19 cellular contexts compared by ENCODE assay signal in genomic region chr3:45048244-45048643, GRCh38. TPM values are rescaled to one million over a fixed set of nuclear protein-coding genes. Genes with fewer than 3 reads are reported as not detected.
"Had no signal": no experiment of that assay in that cellular context is flagged by ENCODE, and none has a peak within 500 bp of the region (broad histone marks: within the 10 kb centered on the region; RNA-seq: fewer than 3 reads in every experiment).

No MANE protein-coding gene starts in this region.

- H3K79me2 ChIP-seq: hepatocyte had no signal

- FAIRE-seq: kidney, small intestine had no signal

- DNase-seq: activated CD4-positive, alpha-beta T cell treated with anti-CD3 and anti-CD28 coated beads, Interleukin-2, amount 10 ng/mL, durations not matched to agents 24 days and 14 days; activated CD4-positive, CD25-positive, alpha-beta regulatory T cell; activated CD8-positive, alpha-beta memory T cell treated with anti-CD3 and anti-CD28 coated beads for 24 hours; activated naive CD8-positive, alpha-beta T cell treated with anti-CD3 and anti-CD28 coated beads, Interleukin-2, amount 10 ng/mL, durations not matched to agents 7 days and 5 days; anterior cingulate cortex; cortex of kidney; effector CD8-positive, alpha-beta T cell; kidney; left ventricle myocardium inferior; nucleus accumbens; right cardiac atrium; small intestine; stimulated activated naive CD8-positive, alpha-beta T cell treated with anti-CD3 and anti-CD28 coated beads, Interleukin-15, Interleukin-2, amounts not matched to agents 100 U/mL and 50 U/mL, for 24 hours; T-helper 2 cell; transverse colon had no signal

- ATAC-seq: right cardiac atrium; stimulated activated naive CD8-positive, alpha-beta T cell treated with anti-CD3 and anti-CD28 coated beads, Interleukin-15, Interleukin-2, amounts not matched to agents 100 U/mL and 50 U/mL, for 24 hours had no signal

- H3K4me3 ChIP-seq: hepatocyte, left ventricle myocardium inferior, transverse colon, vagina had no signal

- H3K9me3 ChIP-seq: left ventricle myocardium inferior, transverse colon, vagina had no signal

- H3K27me3 ChIP-seq: hepatocyte, transverse colon, vagina had no signal

- H2AFZ ChIP-seq: hepatocyte had no signal

- H3K4me2 ChIP-seq: hepatocyte had no signal

- H3K36me3 ChIP-seq: left ventricle myocardium inferior, transverse colon, vagina had no signal

- H3K4me1 ChIP-seq: left ventricle myocardium inferior had no signal

- H3K27ac ChIP-seq: hepatocyte, left ventricle myocardium inferior, transverse colon, vagina had no signal

RNA-seq across cellular contexts. Expression of gene CLEC3B, which starts 22.1 kb away (rescaled TPM):
- total RNA-seq: activated CD4-positive, alpha-beta T cell treated with anti-CD3 and anti-CD28 coated beads, Interleukin-2, amount 10 ng/mL, durations not matched to agents 24 days and 14 days; glomerular endothelial cell; progenitor cell of endocrine pancreas had no signal
